Comparison of ENCODE assay signal across 8 cellular contexts in the genomic region with DNA sequence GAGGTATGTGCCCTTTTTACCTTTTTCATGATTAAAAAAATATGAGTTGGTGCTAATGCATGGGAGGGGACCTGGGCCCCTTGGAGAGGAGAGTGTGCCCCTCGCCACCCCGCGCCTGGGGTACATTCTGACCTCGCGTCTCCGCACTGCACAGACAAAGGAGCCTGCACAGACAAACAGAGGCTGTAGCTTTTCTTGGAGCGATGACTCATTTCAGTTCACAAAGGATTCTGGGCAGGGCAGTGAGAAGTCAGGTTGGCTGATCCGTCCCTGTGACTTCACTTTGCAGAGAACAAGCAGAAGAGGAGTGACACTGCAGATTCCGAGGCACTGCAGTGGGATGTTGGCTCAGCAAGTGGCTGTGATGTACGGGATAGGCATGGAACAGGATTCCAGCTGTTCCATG.
A peak's percentile ranks its signal among the peaks of the same experiment; 100 is the strongest.
DNase-seq lines count a peak whose midpoint lies in the region; ATAC-seq, FAIRE-seq and TF ChIP-seq lines count a peak whose summit lies in the region.

No MANE protein-coding gene starts in this region.

- BruUV-seq in HepG2 (replicated peaks; lab: Mats Ljungman, UMichigan), result no TSS peak

- TF ChIP-seq EP300 in H1 (IDR thresholded peaks at IDR 0.05; ENCODE audit: borderline replicate concordance in 1 of 2, low read depth in 2 of 2, low read length in 2 of 2) (no peak), HepG2 (IDR thresholded peaks at IDR 0.05; ENCODE audit: low read depth in 2 of 2, low read length in 2 of 2) (no peak), HepG2 (CRISPR knock-in tag; IDR thresholded peaks at IDR 0.05; ENCODE audit: borderline replicate concordance) (no peak), tibial nerve (IDR thresholded peaks at IDR 0.05) (peak in 1 of 2 donors; percentile 65)

- 53% methylated on average over 10 of the region's 10 CpGs; no CpG with 5 or more reads in 1 of the 2 experiments for WGBS in H1 (ENCODE audit: extremely low coverage in 1 of 2, insufficient coverage in 1 of 2, insufficient read length in 1 of 2, insufficient replicate concordance in 2 of 2, low coverage in 1 of 2, low lambda C conversion rate in 2 of 2, missing lambda C conversion rate in 1 of 2), 2 experiments
- 49% methylated on average over 7 of the region's 10 CpGs for WGBS in HepG2 (ENCODE audit: low lambda C conversion rate)
- 0 to 14% methylated on average over 10 of the region's 10 CpGs for WGBS in tibial nerve, 2 donors

- H3K23ac ChIP-seq in H1 (ENCODE audit: insufficient read length), result no peak overlapping the region

- H3K79me2 ChIP-seq in H1 (ENCODE audit: control insufficient read depth in 1 of 2, insufficient read depth in 2 of 2, low read length in 2 of 2) (no peaks in the 10 kb centered on the region; a peak in 1 of 4 replicates), HepG2 (ENCODE audit: insufficient read depth, low read length) (no peaks in the 10 kb centered on the region)

- H3K4me2 ChIP-seq in H1 (ENCODE audit: insufficient read depth in 1 of 2, low read depth in 2 of 2, low read length in 2 of 2) (peak overlapping the region; percentile 44 to 65; a peak in 3 of 4 replicates), HepG2 (ENCODE audit: low read depth, low read length) (no peak overlapping the region)

- no peak overlapping the region for H2BK120ac ChIP-seq in H1 (replicated peaks; ENCODE audit: low read depth, low read length)

- ATAC-seq in HepG2 (peak; percentile 48; the same call in 2 of the 3 replicates), GM19455 (IDR thresholded peaks at IDR 0.05; ENCODE audit: unreplicated experiment) (no peak)

- H4K91ac ChIP-seq in H1 (replicated peaks; ENCODE audit: insufficient read length, low read length), result no peak overlapping the region

- H2BK5ac ChIP-seq in H1 (ENCODE audit: low read depth, low read length), result no peak overlapping the region

- no peak overlapping the region for H3K18ac ChIP-seq in H1 (ENCODE audit: extremely low read depth, low read length)

- no peak overlapping the region for H4K8ac ChIP-seq in H1 (ENCODE audit: extremely low read depth, insufficient read depth, low read length)

- H2AFZ ChIP-seq in H1 (ENCODE audit: low read length), result peak overlapping the region; percentile 8; the same call in 1 of the 2 replicates
- no peak overlapping the region for H2AFZ ChIP-seq in HepG2 (ENCODE audit: low read length)

- DNase-seq in G401 (ENCODE audit: low spot score) (peak; percentile 83), NCI-H748 treated with DMSO at 0.1 percent for 48 hours (lab: John Stamatoyannopoulos, UW) (peak; percentile 28), H1 (ENCODE audit: low read depth in 1 of 2, low spot score in 2 of 2) (no peak), HepG2 (ENCODE audit: low spot score) (peak; percentile 7), tibial nerve (ENCODE audit: low spot score in 2 of 2) (peak; percentile 40 to 58), OCI-M2 (lab: John Stamatoyannopoulos, UW; ENCODE audit: unreplicated experiment) (no peak)
- DNase-seq in activated effector memory CD4-positive, alpha-beta T cell treated with anti-CD3 and anti-CD28 coated beads, Interleukin-2, amount 50 U/mL, for 16 hours, result no peak

- H4K20me1 ChIP-seq in H1 (replicated peaks in 1 of 2; ENCODE audit: control insufficient read depth in 1 of 2, insufficient read depth in 2 of 2, low read length in 2 of 2) (no peaks in the 10 kb centered on the region), HepG2 (ENCODE audit: insufficient read depth, low read length) (no peaks in the 10 kb centered on the region)

- H3K79me1 ChIP-seq in H1 (ENCODE audit: low read depth, low read length), result peaks cover 3% of the 10 kb centered on the region; the same call in 1 of the 2 replicates

- TF ChIP-seq RAD21 in H1 (IDR thresholded peaks at IDR 0.05 in 1 of 2, conservative IDR thresholded peaks at IDR 0.05 in 1 of 2; ENCODE audit: low read depth in 2 of 2, low read length in 2 of 2), result no peak
- TF ChIP-seq RAD21 in HepG2 (CRISPR knock-in tag; IDR thresholded peaks at IDR 0.05), result no peak

- peaks cover 3 to 18% (median 11%) of the 10 kb centered on the region in 4 experiments for H3K4me1 ChIP-seq in H1 (replicated peaks in 1 of 4; ENCODE audit: control insufficient read depth in 3 of 4, insufficient read depth in 4 of 4, low read length in 3 of 4)
- no peaks in the 10 kb centered on the region for H3K4me1 ChIP-seq in HepG2 (ENCODE audit: insufficient read depth, low read length)
- H3K4me1 ChIP-seq in tibial nerve, result peaks cover 0 to 34% (median 10%) of the 10 kb centered on the region in 4 donors

- TF ChIP-seq CTCF in H1 (IDR thresholded peaks at IDR 0.05; ENCODE audit: control extremely low read depth in 1 of 3, insufficient read depth in 1 of 3, low read depth in 1 of 3, low read length in 3 of 3), result no peak
- TF ChIP-seq CTCF in HepG2 (CRISPR knock-in tag; IDR thresholded peaks at IDR 0.05), result no peak
- no peak for TF ChIP-seq CTCF in tibial nerve (IDR thresholded peaks at IDR 0.05)

- no peak overlapping the region for H3K14ac ChIP-seq in H1 (ENCODE audit: insufficient read length)

- H3K4ac ChIP-seq in H1 (replicated peaks; ENCODE audit: insufficient read length, low read depth, low read length), result no peak overlapping the region

- TF ChIP-seq POLR2A in H1 (IDR thresholded peaks at IDR 0.05; ENCODE audit: control extremely low read depth in 1 of 2, low read depth in 2 of 2, low read length in 2 of 2) (no peak), HepG2 (IDR thresholded peaks at IDR 0.05; ENCODE audit: insufficient read depth in 1 of 2, low read depth in 2 of 2, low read length in 2 of 2) (no peak), tibial nerve (IDR thresholded peaks at IDR 0.05) (no peak)

- H3K27ac ChIP-seq in H1 (ENCODE audit: low read depth, low read length), result no peak overlapping the region
- H3K27ac ChIP-seq in HepG2 (ENCODE audit: extremely low read length, insufficient read depth, low read length), result no peak overlapping the region
- peak overlapping the region in 3 of 4 donors; percentile 57 to 68 (median 67) for H3K27ac ChIP-seq in tibial nerve

- no peak overlapping the region; a peak in 2 of 7 replicates for H3K9ac ChIP-seq in H1 (replicated peaks in 1 of 4; ENCODE audit: extremely low read depth in 1 of 4, low read depth in 3 of 4, low read length in 3 of 4)
- no peak overlapping the region for H3K9ac ChIP-seq in HepG2 (ENCODE audit: insufficient read depth, low read depth, low read length)

- 0 out of 2 replicates have a peak overlapping the region, but pooled peaks have one; percentile 15 for H2BK20ac ChIP-seq in H1 (ENCODE audit: low read length)

- H3K4me3 ChIP-seq in H1 (ENCODE audit: extremely low read depth in 1 of 4, insufficient read depth in 2 of 4, low read depth in 3 of 4, low read length in 4 of 4) (peak overlapping the region in 3 of 4 experiments; percentile 11 to 47 (median 16); a peak in 4 of 8 replicates), HepG2 (replicated peaks in 1 of 3; ENCODE audit: insufficient read depth in 1 of 3, low read depth in 2 of 3, low read length in 3 of 3) (no peak overlapping the region), tibial nerve (peak overlapping the region; percentile 7 to 42 (median 26))

- 0 out of 2 replicates have a peak overlapping the region, but pooled peaks have one; percentile 42 for H2AK5ac ChIP-seq in H1 (ENCODE audit: low read depth, low read length)

- H3K27me3 ChIP-seq in H1 (replicated peaks in 1 of 4; ENCODE audit: control insufficient read depth in 3 of 4, extremely low read depth in 1 of 4, insufficient read depth in 3 of 4, low read length in 3 of 4), result peaks cover 0 to 7% (median 2%) of the 10 kb centered on the region in 4 experiments; a peak in 3 of 7 replicates
- H3K27me3 ChIP-seq in HepG2 (ENCODE audit: control insufficient read depth in 1 of 2, insufficient read depth in 2 of 2, low read length in 2 of 2), result no peaks in the 10 kb centered on the region
- no peaks in the 10 kb centered on the region for H3K27me3 ChIP-seq in tibial nerve

- POLR2A ChIA-PET in H1 (lab: Charles Lee; ENCODE audit: partially characterized antibody), result interaction anchor here (1.2 kb wide), 1 partner anchor 81 kb away, joined by 3 read pairs; no protein-coding TSS in a partner anchor
- POLR2A ChIA-PET in HepG2 (lab: Yijun Ruan, JAX), result no interaction called here

- no peak overlapping the region for H4K5ac ChIP-seq in H1 (ENCODE audit: insufficient read length, low read depth, low read length)

- H3K9me3 ChIP-seq in H1 (ENCODE audit: insufficient read depth in 2 of 2, low read depth in 1 of 2, low read length in 1 of 2), result no peaks in the 10 kb centered on the region
- no peaks in the 10 kb centered on the region for H3K9me3 ChIP-seq in HepG2 (ENCODE audit: low read length)
- no peaks in the 10 kb centered on the region for H3K9me3 ChIP-seq in tibial nerve

- H2BK15ac ChIP-seq in H1 (ENCODE audit: low read length), result no peak overlapping the region

- H3K36me3 ChIP-seq in H1 (ENCODE audit: control insufficient read depth in 2 of 4, insufficient read depth in 4 of 4, low read length in 3 of 4), result no peaks in the 10 kb centered on the region
- no peaks in the 10 kb centered on the region for H3K36me3 ChIP-seq in HepG2 (replicated peaks in 1 of 2; ENCODE audit: control insufficient read depth in 1 of 2, insufficient read depth in 2 of 2, low read length in 2 of 2)
- H3K36me3 ChIP-seq in tibial nerve, result no peaks in the 10 kb centered on the region

- H3K56ac ChIP-seq in H1 (replicated peaks; ENCODE audit: insufficient read length, low read depth, low read length), result no peak overlapping the region

- peak overlapping the region; percentile 21; the same call in 1 of the 2 replicates for H2BK12ac ChIP-seq in H1 (ENCODE audit: low read depth, low read length)

- H3K23me2 ChIP-seq in H1 (ENCODE audit: low read depth, low read length), result no peaks in the 10 kb centered on the region

- FAIRE-seq in H1 (lab: Jason Lieb, UNC), result peak; percentile 71
- FAIRE-seq in HepG2 (lab: Jason Lieb, UNC), result no peak

- intact Hi-C loops in HepG2 (cut with micrococcal nuclease; ENCODE audit: unreplicated experiment), result no loop called here

- CTCF ChIA-PET in H1 (lab: Charles Lee; ENCODE audit: partially characterized antibody), result interaction anchor here (1.2 to 1.9 kb wide), 2 partner anchors 24 to 114 kb away, joined by 3 to 4 read pairs; no protein-coding TSS in a partner anchor
- CTCF ChIA-PET in HepG2 (lab: Yijun Ruan, JAX; ENCODE audit: low intra/inter-chr PET ratio, low total read pairs), result no interaction called here

- in situ Hi-C loops in G401 (cut with HindIII; ENCODE audit: low sequenced_read_pairs) (no loop called here), HepG2 (cut with HindIII; ENCODE audit: extremely low pct_ligation_motif_present, low pct_unique_long_range_greater_than_20kb) (no loop called here)

TF ChIP-seq in H1, 55 proteins besides CTCF, POLR2A, EP300 and RAD21 (continues in another document):
- no peak for TF ChIP-seq SP2 (IDR thresholded peaks at IDR 0.05; ENCODE audit: low read length)
- no peak for TF ChIP-seq SIN3A (conservative IDR thresholded peaks at IDR 0.05 in 1 of 2, IDR thresholded peaks at IDR 0.05 in 1 of 2; ENCODE audit: low read depth in 1 of 2, low read length in 2 of 2)
- no peak for TF ChIP-seq GABPA (IDR thresholded peaks at IDR 0.05; ENCODE audit: borderline replicate concordance, insufficient read depth, low read length)

Comparison
In these comparisons a context has a peak if more than half of its experiments do, and no peak if none do; other contexts are left out.
1. DNase-seq: peak in G401 (single experiment), NCI-H748 treated with DMSO at 0.1 percent for 48 hours (single experiment), HepG2 (single experiment) and tibial nerve (2 of 2); none in H1 (0 of 2), activated effector memory CD4-positive, alpha-beta T cell treated with anti-CD3 and anti-CD28 coated beads, Interleukin-2, amount 50 U/mL, for 16 hours (single experiment) and OCI-M2 (single experiment).
2. H3K27ac ChIP-seq: peak in tibial nerve (3 of 4); none in H1 (single experiment) and HepG2 (single experiment).
3. H3K4me3 ChIP-seq: peak in H1 (3 of 4) and tibial nerve (4 of 4); none in HepG2 (0 of 3).